8 cellular contexts compared by ENCODE assay signal in genomic region chr16:53207810-53208752, GRCh38.
DNase-seq lines count a peak whose midpoint lies in the region; ATAC-seq and TF ChIP-seq lines count a peak whose summit lies in the region.

No MANE protein-coding gene starts in this region.

- POLR2A ChIA-PET in activated B cell treated with CpG ODN at 0.5 μM for 24 hours (lab: Charles Lee), result interaction anchor here (0.7 to 1.5 kb wide), 5 partner anchors 12 to 153 kb away, joined by 4 to 5 read pairs (median 4); partner anchors contain the start of gene CHD9

- TF ChIP-seq CTCF in activated B cell treated with CpG ODN at 0.5 μM for 24 hours (IDR thresholded peaks at IDR 0.05) (no peak), fibroblast of villous mesenchyme (IDR thresholded peaks at IDR 0.05; ENCODE audit: insufficient read depth, low read depth, low read length) (peak; percentile 50), natural killer cell (IDR thresholded peaks at IDR 0.05) (peak; percentile 55)

- H3K36me3 Mint-ChIP-seq in activated B cell treated with CpG ODN at 0.5 μM for 24 hours (ENCODE audit: low read depth) (peaks cover 10% of the 10 kb centered on the region), natural killer cell (no peaks in the 10 kb centered on the region)

- no peaks in the 10 kb centered on the region for H3K27me3 Mint-ChIP-seq in activated B cell treated with CpG ODN at 0.5 μM for 24 hours
- H3K27me3 Mint-ChIP-seq in natural killer cell (ENCODE audit: low read depth in 2 of 2), result no peaks in the 10 kb centered on the region

- H3K9me3 Mint-ChIP-seq in activated B cell treated with CpG ODN at 0.5 μM for 24 hours (no peaks in the 10 kb centered on the region), natural killer cell (no peaks in the 10 kb centered on the region)

- peak; percentile 75 for ATAC-seq in HG03159 (IDR thresholded peaks at IDR 0.05; ENCODE audit: unreplicated experiment)
- peak; percentile 81 for ATAC-seq in activated B cell treated with CpG ODN at 0.5 μM for 24 hours (ENCODE audit: low read depth)
- ATAC-seq in natural killer cell, result peak; percentile 82 to 84 (median 83)

- H3K4me3 ChIP-seq in fibroblast of villous mesenchyme (ENCODE audit: low read depth, low read length), result peak overlapping the region; percentile 65

- peak; percentile 59 for TF ChIP-seq POLR2A in GM19099 (IDR thresholded peaks at IDR 0.05; ENCODE audit: extremely low read depth, insufficient read length, low read depth)

- CTCF ChIA-PET in activated B cell treated with CpG ODN at 0.5 μM for 24 hours (lab: Charles Lee), result interaction anchor here (0.7 to 3.5 kb wide), 21 partner anchors 9 to 671 kb away, joined by 3 to 50 read pairs (median 3); partner anchors contain the start of genes CHD9 and CHD9NB

- peak overlapping the region; percentile 97 for H3K27ac Mint-ChIP-seq in activated B cell treated with CpG ODN at 0.5 μM for 24 hours
- peak overlapping the region; percentile 87 to 99 for H3K27ac Mint-ChIP-seq in natural killer cell

- peak overlapping the region; percentile 88 for H3K4me3 Mint-ChIP-seq in activated B cell treated with CpG ODN at 0.5 μM for 24 hours
- H3K4me3 Mint-ChIP-seq in natural killer cell, result peak overlapping the region; percentile 90

- DNase-seq in COR-L47 (lab: John Stamatoyannopoulos, UW), result peak; percentile 81
- DNase-seq in NCI-H2171 treated with DMSO at 0.1 percent for 48 hours (lab: John Stamatoyannopoulos, UW), result peak; percentile 98
- DNase-seq in activated B cell treated with CpG ODN at 0.5 μM for 24 hours, result no peak
- DNase-seq in fibroblast of villous mesenchyme (ENCODE audit: low read depth), result peak; percentile 88
- peak; percentile 26 for DNase-seq in natural killer cell
- DNase-seq in stimulated activated CD4-positive, alpha-beta T cell treated with anti-CD3 and anti-CD28 coated beads, Interleukin-4, amount 100 ng/mL, for 1 hour, result no peak

- H3K4me1 Mint-ChIP-seq in activated B cell treated with CpG ODN at 0.5 μM for 24 hours, result peaks cover 32% of the 10 kb centered on the region
- H3K4me1 Mint-ChIP-seq in natural killer cell, result peaks cover 33 to 40% of the 10 kb centered on the region in 2 donors

- intact Hi-C loops in activated B cell treated with CpG ODN at 0.5 μM for 24 hours (cut with micrococcal nuclease) (loop anchor here (1.0 to 5.0 kb wide), 6 partner anchors 13 to 231 kb away; partner anchors contain the start of gene RBL2), natural killer cell (cut with micrococcal nuclease) (loop anchor here (1.0 to 5.0 kb wide), 2 partner anchors 76 to 154 kb away; partner anchors contain the start of gene CHD9)

Comparison
In these comparisons a context has a peak if more than half of its experiments do, and no peak if none do; other contexts are left out.
1. DNase-seq: peak in COR-L47 (single experiment), NCI-H2171 treated with DMSO at 0.1 percent for 48 hours (single experiment), fibroblast of villous mesenchyme (single experiment) and natural killer cell (single experiment); none in activated B cell treated with CpG ODN at 0.5 μM for 24 hours (single experiment) and stimulated activated CD4-positive, alpha-beta T cell treated with anti-CD3 and anti-CD28 coated beads, Interleukin-4, amount 100 ng/mL, for 1 hour (single experiment).
2. Peak in every context shown above with its lines, with median percentiles within 50 percentile points of each other: ATAC-seq.